ENCODE assay signal across 15 cellular contexts in the genomic region with DNA sequence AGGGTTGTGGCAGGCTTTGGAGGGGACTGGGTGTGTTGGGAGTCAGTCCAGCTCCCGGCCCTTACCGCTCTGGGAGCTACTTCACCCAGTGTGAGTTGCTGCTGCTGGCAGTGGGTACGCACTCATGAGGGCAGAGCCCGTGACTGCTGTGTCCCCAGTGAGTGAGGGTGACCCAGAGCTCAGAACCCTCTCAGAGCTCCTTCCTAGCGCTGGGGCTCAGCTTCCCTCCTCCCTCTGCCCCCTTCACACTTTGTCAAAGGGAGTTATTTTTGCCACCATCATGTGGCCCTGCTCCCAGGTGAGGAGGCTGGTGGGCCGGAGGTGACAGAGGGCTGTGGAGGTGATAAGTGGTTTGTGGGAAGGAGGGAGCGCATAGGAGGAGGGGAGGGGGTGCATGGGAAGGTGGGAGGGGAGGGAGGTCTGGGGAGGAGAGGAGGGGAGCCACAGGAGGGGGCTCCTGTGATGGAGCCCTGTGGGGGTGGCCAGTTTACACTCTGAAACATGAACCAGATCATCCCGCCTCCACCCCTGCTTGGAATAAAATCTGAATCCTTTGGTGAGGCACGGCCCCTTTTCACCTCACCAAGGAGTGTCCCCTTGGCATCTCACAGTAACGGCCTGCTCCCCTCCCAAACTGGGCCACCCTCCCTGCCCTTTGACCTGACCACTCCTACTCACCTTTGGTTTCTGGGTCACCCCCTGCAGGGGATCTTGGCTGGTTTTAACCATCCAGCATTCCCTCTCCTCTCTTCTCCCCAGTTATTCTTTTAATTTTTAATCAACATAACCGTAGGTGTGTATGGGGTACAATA. TPM values are rescaled to one million over a fixed set of nuclear protein-coding genes. Genes with fewer than 3 reads are reported as not detected.
DNase-seq lines count a peak whose midpoint lies in the region; ATAC-seq, FAIRE-seq and TF ChIP-seq lines count a peak whose summit lies in the region.
"Had no signal": no experiment of that assay in that cellular context is flagged by ENCODE, and none has a peak within 500 bp of the region (broad histone marks: within the 10 kb centered on the region; RNA-seq: fewer than 3 reads in every experiment).

No MANE protein-coding gene starts in this region.

- no peak for TF ChIP-seq POLR2A in endothelial cell of umbilical vein (IDR thresholded peaks at IDR 0.05; ENCODE audit: low read depth, low read length)

- peak overlapping the region in 7 of 8 donors; percentile 17 to 99 (median 70) for H3K27ac Mint-ChIP-seq in CD8-positive, alpha-beta memory T cell
- no peak overlapping the region for H3K27ac Mint-ChIP-seq in nephron

- no peak overlapping the region for H2AFZ ChIP-seq in endothelial cell of umbilical vein (ENCODE audit: low read depth, low read length)

- H3K4me1 ChIP-seq in CD8-positive, alpha-beta memory T cell (ENCODE audit: insufficient read depth, low read length): peaks cover 33% of the 10 kb centered on the region
- H3K4me1 ChIP-seq in HEK293 (ENCODE audit: control insufficient read depth, insufficient read depth, low read length) (no peaks in the 10 kb centered on the region), endothelial cell of umbilical vein (ENCODE audit: control insufficient read depth, extremely low read depth, insufficient read depth, low read length) (no peaks in the 10 kb centered on the region)

- intact Hi-C loops in endothelial cell of umbilical vein (cut with micrococcal nuclease): no loop called here

- no peaks in the 10 kb centered on the region for H3K27me3 ChIP-seq in CD8-positive, alpha-beta memory T cell (ENCODE audit: insufficient read depth, low read length, poor library complexity, severe bottlenecking)
- peaks cover 14 to 21% of the 10 kb centered on the region in 2 experiments for H3K27me3 ChIP-seq in endothelial cell of umbilical vein (ENCODE audit: control insufficient read depth in 2 of 2, insufficient read depth in 2 of 2, low read length in 2 of 2)
- H3K27me3 ChIP-seq: SJCRH30 had no signal

- H3K4me2 ChIP-seq in endothelial cell of umbilical vein (ENCODE audit: insufficient read depth, low read length): no peak overlapping the region

- TF ChIP-seq CTCF in HEK293 (tag by site-specific recombination; IDR thresholded peaks at IDR 0.05) (no peak), endothelial cell of umbilical vein (IDR thresholded peaks at IDR 0.05; ENCODE audit: extremely low read depth in 1 of 2, insufficient read depth in 1 of 2, low read depth in 1 of 2, low read length in 2 of 2) (no peak), nephron (IDR thresholded peaks at IDR 0.05; ENCODE audit: unreplicated experiment in 3 of 3) (no peak)

- H3K36me3 ChIP-seq in CD8-positive, alpha-beta memory T cell (ENCODE audit: insufficient read depth, low read length): no peaks in the 10 kb centered on the region
- H3K36me3 ChIP-seq in HEK293 (ENCODE audit: control insufficient read depth in 2 of 2, insufficient read depth in 1 of 2, low read length in 2 of 2) (peaks cover 0 to 19% of the 10 kb centered on the region in 2 experiments; a peak in 1 of 3 replicates), endothelial cell of umbilical vein (ENCODE audit: control insufficient read depth in 2 of 2, extremely low read depth in 1 of 2, insufficient read depth in 2 of 2, low read length in 2 of 2) (peaks cover 0 to 5% of the 10 kb centered on the region in 2 experiments)
- H3K36me3 ChIP-seq: SJCRH30 had no signal

- no peaks in the 10 kb centered on the region for H3K9me3 Mint-ChIP-seq in CD8-positive, alpha-beta memory T cell
- no peaks in the 10 kb centered on the region for H3K9me3 Mint-ChIP-seq in nephron

- CTCF ChIA-PET in CD8-positive, alpha-beta memory T cell (lab: Charles Lee): interaction anchor here (1.6 to 4.8 kb wide), 3 partner anchors 12 to 34 kb away, joined by 4 to 61 read pairs (median 6); a partner anchor contains a TSS
- CTCF ChIA-PET in HEK293 (lab: Yijun Ruan, JAX): interaction anchor here (0.6 to 5.7 kb wide), 6 partner anchors 11 to 225 kb away, joined by 3 to 53 read pairs (median 5); a partner anchor contains a TSS
- CTCF ChIA-PET in endothelial cell of umbilical vein (lab: Charles Lee): interaction anchor here (1.0 to 6.8 kb wide), 3 partner anchors 12 to 43 kb away, joined by 3 to 98 read pairs (median 3); a partner anchor contains a TSS

- no peak overlapping the region for H3K9ac ChIP-seq in endothelial cell of umbilical vein (replicated peaks; ENCODE audit: extremely low read depth, insufficient read depth, low read length)

- dilution Hi-C loops in endothelial cell of umbilical vein (cut with MboI; ENCODE audit: extremely low pct_ligation_motif_present, low sequenced_read_pairs): no loop called here

- POLR2A ChIA-PET in CD8-positive, alpha-beta memory T cell (lab: Charles Lee): no interaction called here
- POLR2A ChIA-PET in HEK293 (lab: Yijun Ruan, JAX) (interaction anchor here (0.6 to 1.1 kb wide), 2 partner anchors 13 to 17 kb away, joined by 3 to 5 read pairs; a partner anchor contains a TSS), endothelial cell of umbilical vein (lab: Charles Lee) (no interaction called here)

- DNase-seq in CD8-positive, alpha-beta memory T cell: no peak
- DNase-seq in endothelial cell of umbilical vein (ENCODE audit: low read depth, low spot score): no peak
- no peak for DNase-seq in stimulated activated CD4-positive, alpha-beta T cell treated with anti-CD3 and anti-CD28 coated beads, Interleukin-4, amount 100 ng/mL, for 1 hour
- no peak for DNase-seq in COLO829 (ENCODE audit: low spot score)
- DNase-seq: cortex of kidney, NCI-H526 treated with DMSO at 0.1 percent for 48 hours, SJCRH30, tibial artery had no signal

- H3K4me3 Mint-ChIP-seq in CD8-positive, alpha-beta memory T cell: peak overlapping the region; percentile 61 to 86 (median 62)
- peak overlapping the region in 2 of 3 experiments; percentile 1 to 9 for H3K4me3 Mint-ChIP-seq in nephron

- H3K36me3 Mint-ChIP-seq in CD8-positive, alpha-beta memory T cell: peaks cover 0 to 15% (median 2%) of the 10 kb centered on the region in 3 donors
- H3K36me3 Mint-ChIP-seq in nephron (ENCODE audit: low read depth): peaks cover 5% of the 10 kb centered on the region

- no peaks in the 10 kb centered on the region for H3K27me3 Mint-ChIP-seq in CD8-positive, alpha-beta memory T cell
- H3K27me3 Mint-ChIP-seq in nephron (ENCODE audit: low read depth): peaks cover 10% of the 10 kb centered on the region

- BruUV-seq in endothelial cell of umbilical vein (replicated peaks; lab: Mats Ljungman, UMichigan): no TSS peak

- H3K79me2 ChIP-seq in endothelial cell of umbilical vein (ENCODE audit: control insufficient read depth, insufficient read depth, low read length): no peaks in the 10 kb centered on the region

- peaks cover 31 to 45% (median 32%) of the 10 kb centered on the region in 3 donors for H3K4me1 Mint-ChIP-seq in CD8-positive, alpha-beta memory T cell
- peaks cover 31% of the 10 kb centered on the region for H3K4me1 Mint-ChIP-seq in nephron

- no peak for FAIRE-seq in endothelial cell of umbilical vein (lab: Jason Lieb, UNC)
- FAIRE-seq: keratinocyte had no signal

- H3K9me3 ChIP-seq in CD8-positive, alpha-beta memory T cell (ENCODE audit: low read length): no peaks in the 10 kb centered on the region
- no peaks in the 10 kb centered on the region for H3K9me3 ChIP-seq in HEK293 (ENCODE audit: control insufficient read depth, insufficient read depth, low read depth, low read length)
- no peaks in the 10 kb centered on the region for H3K9me3 ChIP-seq in endothelial cell of umbilical vein (replicated peaks; ENCODE audit: control insufficient read depth, insufficient read depth, low read length)
- H3K9me3 ChIP-seq: SJCRH30, tibial artery had no signal

- no peaks in the 10 kb centered on the region for H4K20me1 ChIP-seq in endothelial cell of umbilical vein (replicated peaks; ENCODE audit: control insufficient read depth, extremely low read depth, insufficient read depth, low read length)

- no peak overlapping the region for H3K4me3 ChIP-seq in CD8-positive, alpha-beta memory T cell (ENCODE audit: low read length)
- no peak overlapping the region for H3K4me3 ChIP-seq in HEK293 (ENCODE audit: low read depth, low read length)
- no peak overlapping the region for H3K4me3 ChIP-seq in endothelial cell of umbilical vein (replicated peaks in 1 of 3; ENCODE audit: insufficient read depth in 1 of 3, low read depth in 1 of 3, low read length in 3 of 3)
- H3K4me3 ChIP-seq: SJCRH30, tibial artery had no signal

- H3K9me1 ChIP-seq in endothelial cell of umbilical vein (replicated peaks; ENCODE audit: control insufficient read depth, extremely low read depth, insufficient read depth, low read length): no peaks in the 10 kb centered on the region

- H3K27ac ChIP-seq in CD8-positive, alpha-beta memory T cell (ENCODE audit: low read depth, low read length): no peak overlapping the region
- H3K27ac ChIP-seq in HEK293 (ENCODE audit: extremely low read depth, low read depth, low read length) (no peak overlapping the region), endothelial cell of umbilical vein (ENCODE audit: insufficient read depth, low read depth, low read length) (no peak overlapping the region)
- H3K27ac ChIP-seq: HL-60, SJCRH30, tibial artery had no signal

- no peak for ATAC-seq in GM18498 (IDR thresholded peaks at IDR 0.05; ENCODE audit: unreplicated experiment)

RNA-seq across cellular contexts. Expression of a gene that starts 9.9 kb away (rescaled TPM):
- 100 to 1,000 TPM; 321 to 326 TPM for total RNA-seq in CD8-positive, alpha-beta memory T cell
- polyA plus RNA-seq in CD8-positive, alpha-beta memory T cell: 140 TPM
- total RNA-seq in endothelial cell of umbilical vein: 179 and 191 TPM in 2 replicates
- 203 and 204 TPM in 2 replicates for polyA plus RNA-seq in endothelial cell of umbilical vein
- polyA plus RNA-seq in endothelial cell of umbilical vein (2011; cell fraction: cytosol; rRNA removed): 105 and 135 TPM in 2 replicates
- 410 and 434 TPM in 2 replicates for polyA plus RNA-seq in endothelial cell of umbilical vein (2011; cell fraction: nucleus; rRNA removed)
- polyA plus RNA-seq in endothelial cell of umbilical vein (2012): 141 and 210 TPM in 2 replicates
- polyA minus RNA-seq in endothelial cell of umbilical vein: 89.3 and 124 TPM in 2 replicates
- 162 TPM for polyA minus RNA-seq in endothelial cell of umbilical vein (2011; cell fraction: cytosol; rRNA and poly(A)+ RNA removed)
- polyA minus RNA-seq in endothelial cell of umbilical vein (2011; cell fraction: nucleus; rRNA and poly(A)+ RNA removed): 90.9 and 99.0 TPM in 2 replicates

RNA-seq across cellular contexts. Expression of a gene that starts 13.1 kb away (rescaled TPM):
- 10 to 100 TPM; 26.2 to 27.9 TPM for total RNA-seq in CD8-positive, alpha-beta memory T cell
- polyA plus RNA-seq in CD8-positive, alpha-beta memory T cell: 3.5 TPM
- total RNA-seq in endothelial cell of umbilical vein: 20.4 and 21.0 TPM in 2 replicates
- 14.1 and 16.3 TPM in 2 replicates for polyA plus RNA-seq in endothelial cell of umbilical vein
- 6.5 and 8.1 TPM in 2 replicates for polyA plus RNA-seq in endothelial cell of umbilical vein (2011; cell fraction: cytosol; rRNA removed)
- polyA plus RNA-seq in endothelial cell of umbilical vein (2011; cell fraction: nucleus; rRNA removed): 7.4 and 8.0 TPM in 2 replicates
- 9.9 and 10.3 TPM in 2 replicates for polyA plus RNA-seq in endothelial cell of umbilical vein (2012)
- polyA minus RNA-seq in endothelial cell of umbilical vein: 1.7 and 3.6 TPM in 2 replicates
- 16.2 TPM for polyA minus RNA-seq in endothelial cell of umbilical vein (2011; cell fraction: cytosol; rRNA and poly(A)+ RNA removed)
- 1.2 and 3.1 TPM in 2 replicates for polyA minus RNA-seq in endothelial cell of umbilical vein (2011; cell fraction: nucleus; rRNA and poly(A)+ RNA removed)
- polyA plus RNA-seq: neural cell had no signal

RNA-seq across cellular contexts. Expression of a gene that starts 22.9 kb away (rescaled TPM):
- total RNA-seq in CD8-positive, alpha-beta memory T cell: not detected
- polyA plus RNA-seq in CD8-positive, alpha-beta memory T cell: not detected
- total RNA-seq in endothelial cell of umbilical vein: not detected in 2 replicates
- not detected in 2 replicates for polyA plus RNA-seq in endothelial cell of umbilical vein
- polyA plus RNA-seq in endothelial cell of umbilical vein (2011; cell fraction: cytosol; rRNA removed): not detected in 2 replicates
- not detected in 2 replicates for polyA plus RNA-seq in endothelial cell of umbilical vein (2011; cell fraction: nucleus; rRNA removed)
- not detected in 2 replicates for polyA plus RNA-seq in endothelial cell of umbilical vein (2012)
- not detected in 2 replicates for polyA minus RNA-seq in endothelial cell of umbilical vein
- not detected for polyA minus RNA-seq in endothelial cell of umbilical vein (2011; cell fraction: cytosol; rRNA and poly(A)+ RNA removed)
- not detected in 2 replicates for polyA minus RNA-seq in endothelial cell of umbilical vein (2011; cell fraction: nucleus; rRNA and poly(A)+ RNA removed)
- total RNA-seq: SJCRH30, skeletal muscle tissue had no signal
- polyA plus RNA-seq: keratinocyte, neural cell had no signal

RNA-seq across cellular contexts. Expression of a gene that starts 33.0 kb away (rescaled TPM):
- total RNA-seq in CD8-positive, alpha-beta memory T cell: 100 to 1,000 TPM; 462 to 474 TPM
- polyA plus RNA-seq in CD8-positive, alpha-beta memory T cell: 333 TPM
- 962 and 997 TPM in 2 replicates for total RNA-seq in endothelial cell of umbilical vein
- polyA plus RNA-seq in endothelial cell of umbilical vein: 2,277 and 2,635 TPM in 2 replicates
- polyA plus RNA-seq in endothelial cell of umbilical vein (2011; cell fraction: cytosol; rRNA removed): 1,590 and 1,808 TPM in 2 replicates
- 663 and 818 TPM in 2 replicates for polyA plus RNA-seq in endothelial cell of umbilical vein (2011; cell fraction: nucleus; rRNA removed)
- 1,068 and 1,665 TPM in 2 replicates for polyA plus RNA-seq in endothelial cell of umbilical vein (2012)
- polyA minus RNA-seq in endothelial cell of umbilical vein: 785 and 809 TPM in 2 replicates
- not detected for polyA minus RNA-seq in endothelial cell of umbilical vein (2011; cell fraction: cytosol; rRNA and poly(A)+ RNA removed)
- polyA minus RNA-seq in endothelial cell of umbilical vein (2011; cell fraction: nucleus; rRNA and poly(A)+ RNA removed): 157 and 190 TPM in 2 replicates

RNA-seq across cellular contexts. Expression of a gene that starts 33.9 kb away (rescaled TPM):
- total RNA-seq in CD8-positive, alpha-beta memory T cell: under 1 TPM; 0.49 to 0.55 TPM
- polyA plus RNA-seq in CD8-positive, alpha-beta memory T cell: 0.38 TPM
- not detected in 2 replicates for total RNA-seq in endothelial cell of umbilical vein
- not detected in 2 replicates for polyA plus RNA-seq in endothelial cell of umbilical vein
- not detected in 2 replicates for polyA plus RNA-seq in endothelial cell of umbilical vein (2011; cell fraction: cytosol; rRNA removed)
- polyA plus RNA-seq in endothelial cell of umbilical vein (2011; cell fraction: nucleus; rRNA removed): not detected in 2 replicates
- polyA plus RNA-seq in endothelial cell of umbilical vein (2012): not detected in 2 replicates
- polyA minus RNA-seq in endothelial cell of umbilical vein: not detected in 2 replicates
- not detected for polyA minus RNA-seq in endothelial cell of umbilical vein (2011; cell fraction: cytosol; rRNA and poly(A)+ RNA removed)
- not detected in 2 replicates for polyA minus RNA-seq in endothelial cell of umbilical vein (2011; cell fraction: nucleus; rRNA and poly(A)+ RNA removed)
- total RNA-seq: skeletal muscle tissue had no signal
- polyA plus RNA-seq: keratinocyte, neural cell had no signal

Comparison
In these comparisons a context has a peak if more than half of its experiments do, and no peak if none do; other contexts are left out.
1. H3K27ac Mint-ChIP-seq: peak in CD8-positive, alpha-beta memory T cell (7 of 8); none in nephron (0 of 3).